ENCODE assay signal across 8 cellular contexts in the genomic region with DNA sequence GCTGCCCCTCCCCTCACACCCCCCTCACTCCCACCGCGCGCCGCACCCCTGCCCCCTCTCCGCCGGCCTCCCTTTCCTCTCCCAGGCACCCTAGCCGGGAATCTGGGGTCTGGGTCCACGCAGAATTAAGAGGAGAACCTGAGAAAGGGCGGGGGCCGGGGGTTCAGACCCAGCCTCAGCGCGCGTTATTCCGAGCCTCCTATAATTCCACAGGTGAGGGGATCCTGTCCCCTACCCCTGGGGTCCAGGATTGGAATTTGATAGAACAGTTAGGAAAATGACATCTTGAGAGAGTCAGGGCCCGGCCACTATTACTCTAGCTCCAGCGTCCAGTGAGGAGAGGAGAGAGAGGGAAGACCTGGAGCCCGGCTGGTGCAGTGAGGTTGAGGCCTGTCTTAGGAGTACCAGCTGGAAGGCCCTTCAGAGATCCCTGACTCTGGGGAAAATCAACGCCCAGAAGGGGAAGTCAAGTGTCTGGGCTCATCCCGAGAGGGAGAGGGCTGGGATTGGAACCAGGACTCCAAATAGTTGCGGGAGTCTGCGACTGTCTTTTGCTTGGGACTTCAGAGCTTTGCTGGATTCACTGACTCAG. TPM values are rescaled to one million over a fixed set of nuclear protein-coding genes. Genes with fewer than 3 reads are reported as not detected.
DNase-seq lines count a peak whose midpoint lies in the region; ATAC-seq, FAIRE-seq and TF ChIP-seq lines count a peak whose summit lies in the region.

No MANE protein-coding gene starts in this region.

- BruUV-seq in GM12878 (replicated peaks; lab: Mats Ljungman, UMichigan) = TSS peak; percentile 88

- CTCF ChIA-PET in GM12878 (lab: Yijun Ruan, JAX) = interaction anchor here (0.6 to 5.0 kb wide), 20 partner anchors 12 to 224 kb away, joined by 3 to 39 read pairs (median 6); a partner anchor contains a TSS

- in situ Hi-C loops in GM12878 (cut with MboI) = loop anchor here (5.0 kb wide), 2 partner anchors 107 to 133 kb away; a partner anchor contains a TSS

- H3K4me1 ChIP-seq in ACC112 (ENCODE audit: control insufficient read depth, insufficient read depth, low read length, unreplicated experiment) (peaks cover 21% of the 10 kb centered on the region), HUES64 (ENCODE audit: insufficient read depth, low read length) (peaks cover 8% of the 10 kb centered on the region), GM12878 (ENCODE audit: control insufficient read depth, insufficient read depth, low read length) (peaks cover 60% of the 10 kb centered on the region), thymus (ENCODE audit: control insufficient read depth, insufficient read depth, low read length) (peaks cover 47% of the 10 kb centered on the region)

- H2AFZ ChIP-seq in ACC112 (ENCODE audit: low read length, unreplicated experiment) (no peak overlapping the region), GM12878 (ENCODE audit: control insufficient read depth, low read depth, low read length) (no peak overlapping the region)

- 24% methylated on average over 21 of the region's 21 CpGs for WGBS in HUES64
- 4% methylated on average over 18 of the region's 21 CpGs for WGBS in GM12878 (ENCODE audit: insufficient coverage, insufficient replicate concordance, low lambda C conversion rate, missing lambda C conversion rate)
- 37 to 46% methylated on average over 19 to 21 of the region's 21 CpGs for WGBS in lower leg skin, 2 donors
- 38% methylated on average over 21 of the region's 21 CpGs for whole genome bisulfite sequencing in thymus

- H3K27me3 ChIP-seq in ACC112 (ENCODE audit: insufficient read depth, low read length) (no peaks in the 10 kb centered on the region; the same call in 1 of the 2 replicates), HUES64 (ENCODE audit: insufficient read depth, low read length) (peaks cover 26% of the 10 kb centered on the region), GM12878 (replicated peaks in 1 of 2; ENCODE audit: control insufficient read depth in 2 of 2, insufficient read depth in 2 of 2, low read length in 1 of 2) (no peaks in the 10 kb centered on the region), thymus (ENCODE audit: control insufficient read depth, insufficient read depth) (no peaks in the 10 kb centered on the region)

- no peak for FAIRE-seq in GM12878 (lab: Jason Lieb, UNC)

- H3K36me3 ChIP-seq in ACC112 (ENCODE audit: insufficient read depth, low read length) = no peaks in the 10 kb centered on the region
- no peaks in the 10 kb centered on the region for H3K36me3 ChIP-seq in HUES64 (ENCODE audit: insufficient read depth, low read length)
- peaks cover 0 to 3% of the 10 kb centered on the region in 2 experiments; a peak in 1 of 4 replicates for H3K36me3 ChIP-seq in GM12878 (ENCODE audit: control insufficient read depth in 2 of 2, insufficient read depth in 2 of 2, low read length in 1 of 2)
- no peaks in the 10 kb centered on the region for H3K36me3 ChIP-seq in thymus (ENCODE audit: control insufficient read depth, insufficient read depth)

- no peak for TF ChIP-seq POLR2A in GM12878 (IDR thresholded peaks at IDR 0.05; ENCODE audit: low read depth, low read length)
- TF ChIP-seq POLR2A in lower leg skin (IDR thresholded peaks at IDR 0.05) = no peak

- no peak for TF ChIP-seq RAD21 in GM12878 (IDR thresholded peaks at IDR 0.05; ENCODE audit: insufficient read depth, low read depth, low read length)

- H3K4me3 ChIP-seq in ACC112 (ENCODE audit: low read depth, low read length) (peak overlapping the region; percentile 81), HUES64 (ENCODE audit: low read length) (peak overlapping the region; percentile 68), GM12878 (peak overlapping the region; percentile 66), lower leg skin (ENCODE audit: low read depth, poor library complexity, severe bottlenecking) (peak overlapping the region; percentile 44), thymus (ENCODE audit: low read length) (peak overlapping the region; percentile 69)

- TF ChIP-seq CTCF in GM12878 (IDR thresholded peaks at IDR 0.05 in 2 of 3, conservative IDR thresholded peaks at IDR 0.05 in 1 of 3; ENCODE audit: control insufficient read depth in 2 of 3, extremely low read depth in 1 of 3, insufficient read depth in 1 of 3, low read depth in 3 of 3, low read length in 3 of 3) = no peak
- TF ChIP-seq CTCF in lower leg skin (IDR thresholded peaks at IDR 0.05) = no peak

- peak overlapping the region; percentile 87 for H3K4me2 ChIP-seq in GM12878 (ENCODE audit: control insufficient read depth, insufficient read depth)

- RAD21 ChIA-PET in GM12878 (lab: Charles Lee; ENCODE audit: unreplicated experiment) = interaction anchor here (0.7 to 3.7 kb wide), 25 partner anchors 10 to 225 kb away, joined by 3 to 57 read pairs (median 7); a partner anchor contains a TSS

- H3K27ac ChIP-seq in ACC112 (ENCODE audit: low read depth, low read length) (peak overlapping the region; percentile 59; the same call in 1 of the 2 replicates), HUES64 (ENCODE audit: low read depth, low read length) (no peak overlapping the region), GM12878 (ENCODE audit: control insufficient read depth, insufficient read depth) (peak overlapping the region; percentile 96), thymus (ENCODE audit: low read depth) (peak overlapping the region; percentile 99)

- no peak for ATAC-seq in GM12878

- H3K9ac ChIP-seq in HUES64 (ENCODE audit: low read depth, low read length) (no peak overlapping the region), GM12878 (ENCODE audit: control insufficient read depth, insufficient read depth, low read length) (peak overlapping the region; percentile 83)

- intact Hi-C loops in GM12878 (cut with micrococcal nuclease; ENCODE audit: unreplicated experiment) = loop anchor here (1.0 to 5.0 kb wide), 6 partner anchors 24 to 227 kb away; a partner anchor contains a TSS
- intact Hi-C loops in lower leg skin (cut with DNase I; ENCODE audit: low total_unique reads) = loop anchor here (5.0 to 10.0 kb wide), 3 partner anchors 110 to 548 kb away; a partner anchor contains a TSS

- SMC1A ChIA-PET in GM12878 (lab: Charles Lee; ENCODE audit: uncharacterized antibody, unreplicated experiment) = interaction anchor here (0.7 to 3.0 kb wide), 19 partner anchors 10 to 204 kb away, joined by 3 to 50 read pairs (median 6); a partner anchor contains a TSS

- no peaks in the 10 kb centered on the region for H3K9me3 ChIP-seq in HUES64 (ENCODE audit: insufficient read depth, low read depth, low read length)
- no peaks in the 10 kb centered on the region for H3K9me3 ChIP-seq in GM12878 (replicated peaks; ENCODE audit: control insufficient read depth, insufficient read depth, low read length)
- no peaks in the 10 kb centered on the region for H3K9me3 ChIP-seq in thymus (ENCODE audit: control insufficient read depth)

- H4K20me1 ChIP-seq in GM12878 (ENCODE audit: control insufficient read depth, insufficient read depth) = no peaks in the 10 kb centered on the region

- POLR2A ChIA-PET in GM12878 (lab: Charles Lee) = interaction anchor here (0.6 to 2.9 kb wide), 18 partner anchors 12 to 183 kb away, joined by 3 to 32 read pairs (median 3); a partner anchor contains a TSS

- DNase-seq in GM12878 (ENCODE audit: low read depth, low spot score) (no peak), lower leg skin (ENCODE audit: low spot score in 2 of 2) (peak in 1 of 2 donors; percentile 89), activated gamma-delta T cell treated with Interleukin-2 at 50 U/mL for 16 hours (no peak), middle frontal gyrus (ENCODE audit: extremely low spot score, low spot score) (no peak), HT-29 (ENCODE audit: low spot score) (no peak)

- peak in 1 of 2 experiments; percentile 0; a peak in 1 of 4 replicates for TF ChIP-seq EP300 in GM12878 (IDR thresholded peaks at IDR 0.05; ENCODE audit: borderline replicate concordance in 1 of 2, control insufficient read depth in 1 of 2, low read depth in 2 of 2, low read length in 2 of 2)

- H3K79me2 ChIP-seq in ACC112 (ENCODE audit: control insufficient read depth, insufficient read depth, low read length, unreplicated experiment) (no peaks in the 10 kb centered on the region), GM12878 (ENCODE audit: control insufficient read depth, insufficient read depth, low read length) (peaks cover 27% of the 10 kb centered on the region)

RNA-seq across cellular contexts. Expression of a gene that starts 17.3 kb away (rescaled TPM):
- polyA plus RNA-seq in HUES64 (2013, experiment 1 of 2) = 15.8 TPM
- 14.2 TPM for polyA plus RNA-seq in HUES64 (2013, experiment 2 of 2)
- 1.0 and 1.4 TPM in 2 replicates for total RNA-seq in GM12878 (2013; cell fraction: nucleolus; rRNA removed)
- 0.16 and 0.34 TPM in 2 replicates for total RNA-seq in GM12878 (2014; rRNA removed)
- total RNA-seq in GM12878 (2014; rRNA removed; fragmentation: Illumina TruSeq; extraction: Trizol) = 0.09 TPM in 1 of 2 replicates, not detected in the other
- total RNA-seq in GM12878 (2021) = 0.23 and 0.45 TPM in 2 replicates
- not detected for polyA plus RNA-seq in GM12878 (2011; ENCODE audit: low read depth)
- polyA plus RNA-seq in GM12878 (2011; rRNA removed) = 0.05 and 0.10 TPM in 2 replicates
- 0.04 and 0.08 TPM in 2 replicates for polyA plus RNA-seq in GM12878 (2011; cell fraction: cytosol; rRNA removed)
- polyA plus RNA-seq in GM12878 (2011; cell fraction: nucleus; rRNA removed) = 0.24 and 0.28 TPM in 2 replicates
- 0.35 and 0.38 TPM in 2 replicates for polyA plus RNA-seq in GM12878 (2012)
- polyA plus RNA-seq in GM12878 (2014; fragmentation: Illumina TruSeq; extraction: Trizol) = 0.19 and 0.65 TPM in 2 replicates
- polyA plus RNA-seq in GM12878 (2014; fragmentation: Nextera tagmentation; extraction: Ambion mirVana) = not detected
- polyA plus RNA-seq in GM12878 (2014; rRNA removed) = 0.19 and 0.36 TPM in 2 replicates
- under 1 TPM in 1 of 2 experiments, not detected in 1; 0.09 TPM for polyA plus RNA-seq in GM12878 (2016; fragmentation: Nextera tagmentation; extraction: Ambion mirVana)
- not detected in 2 replicates for polyA minus RNA-seq in GM12878 (2011; rRNA and poly(A)+ RNA removed)
- not detected in 2 replicates for polyA minus RNA-seq in GM12878 (2011; cell fraction: cytosol; rRNA and poly(A)+ RNA removed)
- 0.12 TPM in 1 of 2 replicates, not detected in the other for polyA minus RNA-seq in GM12878 (2011; cell fraction: nucleus; rRNA and poly(A)+ RNA removed)
- total RNA-seq in lower leg skin = 100 to 1,000 TPM in 2 of 4 donors, 10 to 100 TPM in 2; 66.0 to 148 (median 97.4) TPM
- 4.1 TPM for polyA plus RNA-seq in thymus
- total RNA-seq in HT-29 (2014; rRNA removed; shearing (Covaris generic)) = 127 and 142 TPM in 2 replicates

RNA-seq across cellular contexts. Expression of a gene that starts 24.7 kb away (rescaled TPM):
- polyA plus RNA-seq in HUES64 (2013, experiment 1 of 2) = 29.9 TPM
- 42.8 TPM for polyA plus RNA-seq in HUES64 (2013, experiment 2 of 2)
- total RNA-seq in GM12878 (2013; cell fraction: nucleolus; rRNA removed) = 14.7 and 16.1 TPM in 2 replicates
- 42.5 and 50.5 TPM in 2 replicates for total RNA-seq in GM12878 (2014; rRNA removed)
- total RNA-seq in GM12878 (2014; rRNA removed; fragmentation: Illumina TruSeq; extraction: Trizol) = 34.2 and 41.5 TPM in 2 replicates
- 36.6 and 39.7 TPM in 2 replicates for total RNA-seq in GM12878 (2021)
- 47.5 TPM for polyA plus RNA-seq in GM12878 (2011; ENCODE audit: low read depth)
- 29.2 and 45.0 TPM in 2 replicates for polyA plus RNA-seq in GM12878 (2011; rRNA removed)
- polyA plus RNA-seq in GM12878 (2011; cell fraction: cytosol; rRNA removed) = 61.0 and 70.8 TPM in 2 replicates
- 29.0 and 38.3 TPM in 2 replicates for polyA plus RNA-seq in GM12878 (2011; cell fraction: nucleus; rRNA removed)
- 37.8 and 45.6 TPM in 2 replicates for polyA plus RNA-seq in GM12878 (2012)
- 69.2 and 74.4 TPM in 2 replicates for polyA plus RNA-seq in GM12878 (2014; fragmentation: Illumina TruSeq; extraction: Trizol)
- 10 to 100 TPM; 24.9 to 42.5 TPM for polyA plus RNA-seq in GM12878 (2014; fragmentation: Nextera tagmentation; extraction: Ambion mirVana)
- 61.5 and 70.1 TPM in 2 replicates for polyA plus RNA-seq in GM12878 (2014; rRNA removed)
- 10 to 100 TPM; 86.4 to 89.1 TPM for polyA plus RNA-seq in GM12878 (2016; fragmentation: Nextera tagmentation; extraction: Ambion mirVana)
- polyA minus RNA-seq in GM12878 (2011; rRNA and poly(A)+ RNA removed) = 14.0 and 24.9 TPM in 2 replicates
- 11.0 and 11.6 TPM in 2 replicates for polyA minus RNA-seq in GM12878 (2011; cell fraction: cytosol; rRNA and poly(A)+ RNA removed)
- 21.4 and 28.5 TPM in 2 replicates for polyA minus RNA-seq in GM12878 (2011; cell fraction: nucleus; rRNA and poly(A)+ RNA removed)
- total RNA-seq in lower leg skin = 10 to 100 TPM; 42.8 to 82.0 (median 59.7) TPM
- polyA plus RNA-seq in thymus = 84.3 TPM
- 118 and 121 TPM in 2 replicates for total RNA-seq in HT-29 (2014; rRNA removed; shearing (Covaris generic))

RNA-seq across cellular contexts. Expression of a gene that starts 55.2 kb away (rescaled TPM):
- polyA plus RNA-seq in HUES64 (2013, experiment 1 of 2) = 138 TPM
- 104 TPM for polyA plus RNA-seq in HUES64 (2013, experiment 2 of 2)
- total RNA-seq in GM12878 (2013; cell fraction: nucleolus; rRNA removed) = 15.3 and 28.2 TPM in 2 replicates
- total RNA-seq in GM12878 (2014; rRNA removed) (4.1 and 5.5 TPM in 2 replicates), GM12878 (2014; rRNA removed; fragmentation: Illumina TruSeq; extraction: Trizol) (3.9 and 4.7 TPM in 2 replicates), GM12878 (2021) (6.8 and 7.0 TPM in 2 replicates), lower leg skin (100 to 1,000 TPM; 181 to 244 (median 191) TPM)
- polyA plus RNA-seq in GM12878 (2011; ENCODE audit: low read depth) = 1.9 TPM
- polyA plus RNA-seq in GM12878 (2011; rRNA removed) (4.0 and 4.2 TPM in 2 replicates), GM12878 (2014; fragmentation: Illumina TruSeq; extraction: Trizol) (3.1 and 4.5 TPM in 2 replicates), GM12878 (2014; fragmentation: Nextera tagmentation; extraction: Ambion mirVana) (under 1 TPM; 0.39 to 0.77 TPM), GM12878 (2014; rRNA removed) (5.0 and 7.0 TPM in 2 replicates), GM12878 (2016; fragmentation: Nextera tagmentation; extraction: Ambion mirVana) (1 to 10 TPM; 3.2 to 3.7 TPM), thymus (14.3 TPM)
- 4.1 and 5.2 TPM in 2 replicates for polyA plus RNA-seq in GM12878 (2011; cell fraction: cytosol; rRNA removed)
- 13.8 and 14.2 TPM in 2 replicates for polyA plus RNA-seq in GM12878 (2011; cell fraction: nucleus; rRNA removed)
- 4.6 and 5.3 TPM in 2 replicates for polyA plus RNA-seq in GM12878 (2012)
- polyA minus RNA-seq in GM12878 (2011; rRNA and poly(A)+ RNA removed) = 7.3 and 8.2 TPM in 2 replicates
- polyA minus RNA-seq in GM12878 (2011; cell fraction: cytosol; rRNA and poly(A)+ RNA removed) = 2.6 and 2.9 TPM in 2 replicates
- 4.7 and 6.8 TPM in 2 replicates for polyA minus RNA-seq in GM12878 (2011; cell fraction: nucleus; rRNA and poly(A)+ RNA removed)
- total RNA-seq in HT-29 (2014; rRNA removed; shearing (Covaris generic)) = 91.0 and 110 TPM in 2 replicates

Comparison
In these comparisons a context has a peak if more than half of its experiments do, and no peak if none do; other contexts are left out.
1. RNA of a gene that starts 17.3 kb away (total RNA-seq): 127 to 142 TPM in HT-29 and 66.0 to 148 TPM in lower leg skin; 0.09 to 1.4 TPM in GM12878; every median in the first group is over 10 times any median in the second.
2. Peak in every context shown above with its lines, with median percentiles within 50 percentile points of each other: H3K4me3 ChIP-seq.